13 cellular contexts compared by ENCODE assay signal in the genomic region with DNA sequence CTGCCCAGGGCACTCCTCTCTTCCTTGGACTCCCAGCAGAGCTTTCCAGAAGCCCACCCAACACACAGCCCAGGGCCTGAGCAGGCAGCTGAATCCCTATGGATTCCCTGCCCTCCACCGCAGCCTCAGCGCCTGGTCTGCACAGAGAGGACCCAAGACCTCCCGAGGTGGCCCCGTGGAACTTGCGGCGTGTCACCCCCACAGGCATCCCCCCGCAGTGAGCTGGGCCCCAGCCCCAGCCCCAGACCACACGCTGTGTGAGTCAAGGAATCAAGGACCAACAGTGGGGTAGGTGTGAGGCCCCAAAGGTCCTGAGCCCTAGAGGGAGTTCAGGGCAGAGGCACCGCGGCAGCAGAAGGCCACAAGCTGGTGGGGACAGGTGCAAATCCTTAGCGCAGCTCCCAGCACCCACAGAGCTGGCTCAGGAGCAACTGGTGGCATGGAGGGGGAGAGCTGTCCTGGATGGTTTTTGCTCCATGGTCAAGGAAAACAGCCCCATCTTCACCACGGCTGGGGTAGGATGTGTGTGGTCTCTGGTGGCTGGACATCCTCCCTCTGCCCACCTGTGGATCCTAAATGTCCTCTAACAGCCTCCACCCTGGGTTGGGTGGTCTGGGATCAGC. TPM values are rescaled to one million over a fixed set of nuclear protein-coding genes. Genes with fewer than 3 reads are reported as not detected.
DNase-seq lines count a peak whose midpoint lies in the region; FAIRE-seq and TF ChIP-seq lines count a peak whose summit lies in the region.
"Had no signal": no experiment of that assay in that cellular context is flagged by ENCODE, and none has a peak within 500 bp of the region (broad histone marks: within the 10 kb centered on the region; RNA-seq: fewer than 3 reads in every experiment).

No MANE protein-coding gene starts in this region.

- H3K27ac Mint-ChIP-seq in glutamatergic neuron (ENCODE audit: unreplicated experiment) = peak overlapping the region; percentile 48
- H3K27ac Mint-ChIP-seq: activated naive CD8-positive, alpha-beta T cell had no signal

- H4K20me1 ChIP-seq in osteoblast (ENCODE audit: insufficient read depth, low read length) = peaks cover 47% of the 10 kb centered on the region

- H3K4me1 ChIP-seq in BE2C = no peaks in the 10 kb centered on the region
- peaks cover 30% of the 10 kb centered on the region for H3K4me1 ChIP-seq in osteoblast (ENCODE audit: insufficient read depth, low read length)

- TF ChIP-seq POLR2A in H54 (IDR thresholded peaks at IDR 0.05; ENCODE audit: low read depth, low read length) = no peak

- no peaks in the 10 kb centered on the region for H3K36me3 ChIP-seq in BE2C
- peaks cover 2% of the 10 kb centered on the region; the same call in 1 of the 2 replicates for H3K36me3 ChIP-seq in H7 (replicated peaks; ENCODE audit: control insufficient read depth, insufficient read depth, low read length)
- H3K36me3 ChIP-seq in osteoblast (ENCODE audit: insufficient read depth, low read length) = peaks cover 6% of the 10 kb centered on the region

- FAIRE-seq in frontal cortex (lab: Jason Lieb, UNC) (no peak), H54 (lab: Jason Lieb, UNC) (no peak)

- peak; percentile 1 for DNase-seq in BE2C
- DNase-seq in H7 = peak; percentile 47
- no peak for DNase-seq in glutamatergic neuron
- DNase-seq in osteoblast (ENCODE audit: insufficient read length, low spot score, missing footprints) = peak; percentile 46
- no peak for DNase-seq in OCI-M2 (lab: John Stamatoyannopoulos, UW; ENCODE audit: unreplicated experiment)
- no peak for DNase-seq in frontal cortex (ENCODE audit: low spot score in 2 of 2)
- DNase-seq in H54 (ENCODE audit: insufficient read length, low spot score) = no peak
- DNase-seq: foreskin melanocyte had no signal

- no peak overlapping the region for H3K4me2 ChIP-seq in osteoblast (ENCODE audit: insufficient read depth, low read length)
- H3K4me2 ChIP-seq: GM23338 had no signal

- TF ChIP-seq CTCF in BE2C (IDR thresholded peaks at IDR 0.05; ENCODE audit: low read depth, low read length) (no peak), glutamatergic neuron (IDR thresholded peaks at IDR 0.05; ENCODE audit: partially characterized antibody, unreplicated experiment) (no peak), osteoblast (IDR thresholded peaks at IDR 0.05; ENCODE audit: extremely low read depth, low read depth, low read length) (no peak)

- no peak overlapping the region for H3K4me3 ChIP-seq in BE2C (ENCODE audit: low read depth, low read length)
- H3K4me3 ChIP-seq in H7 (ENCODE audit: insufficient read depth, low read depth, low read length) = no peak overlapping the region
- no peak overlapping the region for H3K4me3 ChIP-seq in osteoblast (ENCODE audit: insufficient read depth, low read length)
- H3K4me3 ChIP-seq: GM23338, skin epidermis had no signal

- H3K4me3 Mint-ChIP-seq in glutamatergic neuron (ENCODE audit: unreplicated experiment) = no peak overlapping the region
- H3K4me3 Mint-ChIP-seq: activated naive CD8-positive, alpha-beta T cell; dendritic cell treated with granulocyte-macrophage colony-stimulating factor and Interleukin-4, amounts not matched to agents 40 ng/mL and 50 ng/mL, for 4 days; GM23338 had no signal

- peaks cover 65% of the 10 kb centered on the region for H3K4me1 Mint-ChIP-seq in glutamatergic neuron (ENCODE audit: low read depth, unreplicated experiment)

- peaks cover 3% of the 10 kb centered on the region for H3K36me3 Mint-ChIP-seq in glutamatergic neuron (ENCODE audit: unreplicated experiment)
- H3K36me3 Mint-ChIP-seq: activated naive CD8-positive, alpha-beta T cell; IgD-negative memory B cell had no signal

- no peak overlapping the region for H2AFZ ChIP-seq in osteoblast (ENCODE audit: low read length)
- H2AFZ ChIP-seq: GM23338 had no signal

- H3K27me3 ChIP-seq in BE2C (no peaks in the 10 kb centered on the region), H7 (ENCODE audit: control insufficient read depth, insufficient read depth, low read length) (no peaks in the 10 kb centered on the region), osteoblast (ENCODE audit: insufficient read depth, low read length) (no peaks in the 10 kb centered on the region)

- peaks cover 15% of the 10 kb centered on the region for H3K27me3 Mint-ChIP-seq in glutamatergic neuron (ENCODE audit: unreplicated experiment)
- H3K27me3 Mint-ChIP-seq: activated naive CD8-positive, alpha-beta T cell; IgD-negative memory B cell had no signal

- H3K9me3 ChIP-seq in BE2C = no peaks in the 10 kb centered on the region
- H3K9me3 ChIP-seq in osteoblast (ENCODE audit: low read depth, low read length) = no peaks in the 10 kb centered on the region

- H3K79me2 ChIP-seq in osteoblast (ENCODE audit: insufficient read depth, low read length) = peaks cover 44% of the 10 kb centered on the region

- H3K27ac ChIP-seq in osteoblast (ENCODE audit: low read depth, low read length) = no peak overlapping the region
- H3K27ac ChIP-seq: skin epidermis had no signal

- peaks cover 19% of the 10 kb centered on the region for H3K9me3 Mint-ChIP-seq in glutamatergic neuron (ENCODE audit: unreplicated experiment)
- H3K9me3 Mint-ChIP-seq: dendritic cell treated with granulocyte-macrophage colony-stimulating factor and Interleukin-4, amounts not matched to agents 40 ng/mL and 50 ng/mL, for 4 days; GM23338; IgD-negative memory B cell had no signal

RNA-seq across cellular contexts. Expression of gene HS6ST1, which starts 8.5 kb away (rescaled TPM):
- polyA plus RNA-seq in BE2C (2012; ENCODE audit: insufficient read depth, insufficient read length, low read depth) = 35.2 TPM
- total RNA-seq in H7 (2014; rRNA removed; shearing (Covaris generic)) = 76.3 and 102 TPM in 2 replicates
- total RNA-seq in glutamatergic neuron (ENCODE audit: unreplicated experiment) (173 TPM), osteoblast (16.5 and 18.8 TPM in 2 replicates), frontal cortex (51.8 TPM)

Comparison
In these comparisons a context has a peak if more than half of its experiments do, and no peak if none do; other contexts are left out.
1. DNase-seq: peak in BE2C (single experiment), H7 (single experiment) and osteoblast (single experiment); none in glutamatergic neuron (single experiment), OCI-M2 (single experiment), frontal cortex (0 of 2) and H54 (single experiment).